Comparison of ENCODE assay signal across 8 cellular contexts in the genomic region with DNA sequence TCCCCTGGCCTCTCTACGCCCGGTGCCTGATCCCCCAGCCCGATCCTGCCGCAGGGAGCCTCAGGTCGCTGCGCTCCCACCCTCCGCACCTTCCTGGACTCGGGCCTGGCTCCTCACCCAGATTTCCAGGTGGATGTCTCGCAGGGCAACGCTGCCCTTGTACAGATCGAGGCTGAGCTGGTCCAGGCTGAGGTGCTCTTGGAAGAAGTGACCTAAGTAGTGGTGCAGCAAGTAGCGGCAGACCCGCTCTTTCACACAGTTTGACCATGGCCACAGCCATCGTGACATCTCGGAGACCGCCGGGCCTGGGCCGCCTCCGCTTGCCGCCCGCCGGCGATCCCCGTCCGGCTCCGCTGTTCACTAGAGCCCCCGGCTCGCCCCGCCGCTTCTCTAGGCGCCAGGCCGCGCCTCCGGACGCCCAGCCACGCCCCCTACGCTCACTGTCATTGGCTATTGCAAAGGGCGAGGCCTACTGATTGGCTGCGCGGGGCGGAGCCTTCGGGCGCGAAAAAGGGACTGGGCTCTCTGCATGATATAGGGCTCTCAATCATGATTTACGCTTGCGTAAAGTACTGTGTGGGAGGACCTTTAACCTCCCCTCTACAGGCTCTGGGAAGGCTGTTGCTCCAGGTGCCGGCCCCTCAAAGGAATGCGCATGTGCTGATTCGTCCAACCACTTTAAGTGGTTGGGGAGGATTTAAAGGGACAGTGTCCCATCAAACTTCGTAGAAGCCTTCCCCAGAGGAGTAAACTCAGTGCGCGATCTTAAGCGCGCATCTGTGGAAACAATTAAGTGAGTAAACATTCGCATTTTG. TPM values are rescaled to one million over a fixed set of nuclear protein-coding genes. Genes with fewer than 3 reads are reported as not detected.
DNase-seq lines count a peak whose midpoint lies in the region; ATAC-seq and TF ChIP-seq lines count a peak whose summit lies in the region.

A gene (minus strand): TSS at position 362 of the 815 bp plus-strand sequence. CDS start 74 bp downstream, at position 288.

- no peaks in the 10 kb centered on the region for H3K27me3 ChIP-seq in CD8-positive, alpha-beta memory T cell (ENCODE audit: insufficient read depth, low read length, poor library complexity, severe bottlenecking)
- no peaks in the 10 kb centered on the region for H3K27me3 ChIP-seq in lung (ENCODE audit: control insufficient read depth, insufficient read depth)

- H3K27me3 Mint-ChIP-seq in CD8-positive, alpha-beta memory T cell: no peaks in the 10 kb centered on the region

- POLR2A ChIA-PET in CD8-positive, alpha-beta memory T cell (lab: Charles Lee): no interaction called here

- peak; percentile 21 for TF ChIP-seq CTCF in lung (IDR thresholded peaks at IDR 0.05; ENCODE audit: control extremely low read depth, extremely low read depth)

- H3K4me3 ChIP-seq in CD8-positive, alpha-beta memory T cell (ENCODE audit: low read length): peak within 1 kb of the TSS; percentile 94
- peak within 1 kb of the TSS; percentile 80 for H3K4me3 ChIP-seq in lung

- peaks cover 7% of the 10 kb centered on the region for H3K36me3 ChIP-seq in CD8-positive, alpha-beta memory T cell (ENCODE audit: insufficient read depth, low read length)
- peaks cover 0 to 20% of the 10 kb centered on the region in 2 donors for H3K36me3 ChIP-seq in lung (ENCODE audit: control insufficient read depth in 2 of 2, insufficient read depth in 2 of 2, low read length in 2 of 2)

- no peaks in the 10 kb centered on the region for H3K9me3 Mint-ChIP-seq in CD8-positive, alpha-beta memory T cell

- peak; percentile 94 for ATAC-seq in GM19468 (IDR thresholded peaks at IDR 0.05; ENCODE audit: extremely low read depth, unreplicated experiment)
- peak; percentile 100 for ATAC-seq in lung (ENCODE audit: insufficient read depth, low FRiP score)

- peak; percentile 97 to 99 (median 98) for DNase-seq in CD8-positive, alpha-beta memory T cell
- DNase-seq in HS-5 (ENCODE audit: low read depth) (peak; percentile 99), lung (ENCODE audit: low spot score) (peak; percentile 99)
- DNase-seq in NK-92 treated with Interleukin-12 subunit alpha and Interleukin-12 subunit beta, amount 100 ng/mL, for 24 hours (lab: John Stamatoyannopoulos, UW): peak; percentile 98
- DNase-seq in activated CD8-positive, alpha-beta memory T cell treated with anti-CD3 and anti-CD28 coated beads for 24 hours: peak; percentile 99
- peak; percentile 98 for DNase-seq in effector CD8-positive, alpha-beta T cell (lab: John Stamatoyannopoulos, UW)
- DNase-seq in stimulated activated CD4-positive, alpha-beta T cell treated with anti-CD3 and anti-CD28 coated beads, TNF-alpha, amount 100 ng/mL, for 4 hours (ENCODE audit: low read depth in 3 of 3): peak; percentile 96 to 98 (median 97)

- H3K4me3 Mint-ChIP-seq in CD8-positive, alpha-beta memory T cell: peak within 1 kb of the TSS; percentile 81 to 97 (median 95)

- H3K27ac ChIP-seq in CD8-positive, alpha-beta memory T cell (ENCODE audit: low read depth, low read length): peak within 1 kb of the TSS; percentile 96
- peak within 1 kb of the TSS; percentile 83 to 87 for H3K27ac ChIP-seq in lung (ENCODE audit: low read depth in 1 of 2, low read length in 1 of 2)

- peaks cover 24% of the 10 kb centered on the region for H3K4me1 ChIP-seq in CD8-positive, alpha-beta memory T cell (ENCODE audit: insufficient read depth, low read length)
- H3K4me1 ChIP-seq in lung (ENCODE audit: control insufficient read depth in 2 of 2, insufficient read depth in 2 of 2, low read length in 2 of 2): peaks cover 3 to 9% of the 10 kb centered on the region in 2 donors

- 1% methylated on average over 55 of the region's 55 CpGs for WGBS in lung, 2 donors

- CTCF ChIA-PET in CD8-positive, alpha-beta memory T cell (lab: Charles Lee): interaction anchor here (1.1 to 1.5 kb wide), 3 partner anchors 29 to 69 kb away, joined by 3 to 4 read pairs (median 4); no protein-coding TSS in a partner anchor

- H3K9me3 ChIP-seq in CD8-positive, alpha-beta memory T cell (ENCODE audit: low read length): no peaks in the 10 kb centered on the region
- H3K9me3 ChIP-seq in lung (ENCODE audit: control insufficient read depth in 2 of 2, insufficient read depth in 1 of 2, low read length in 1 of 2): no peaks in the 10 kb centered on the region

- H3K36me3 Mint-ChIP-seq in CD8-positive, alpha-beta memory T cell: peaks cover 0 to 36% (median 0%) of the 10 kb centered on the region in 3 donors

- H3K27ac Mint-ChIP-seq in CD8-positive, alpha-beta memory T cell: peak within 1 kb of the TSS; percentile 76 to 99 (median 97)

- peaks cover 24 to 39% (median 24%) of the 10 kb centered on the region in 3 donors for H3K4me1 Mint-ChIP-seq in CD8-positive, alpha-beta memory T cell

RNA-seq across cellular contexts. Expression of the gene that starts here (rescaled TPM):
- 10 to 100 TPM; 25.7 to 27.0 TPM for total RNA-seq in CD8-positive, alpha-beta memory T cell
- 7.6 TPM for polyA plus RNA-seq in CD8-positive, alpha-beta memory T cell
- total RNA-seq in lung: 10 to 100 TPM; 17.4 to 32.5 TPM
- polyA plus RNA-seq in lung: 10 to 100 TPM; 19.1 to 22.9 TPM

Comparison
In these comparisons a context has a peak if more than half of its experiments do, and no peak if none do; other contexts are left out.
1. Peak in every context shown above with its lines: DNase-seq, ATAC-seq, H3K4me3 ChIP-seq and H3K27ac ChIP-seq.